In the genomic region with DNA sequence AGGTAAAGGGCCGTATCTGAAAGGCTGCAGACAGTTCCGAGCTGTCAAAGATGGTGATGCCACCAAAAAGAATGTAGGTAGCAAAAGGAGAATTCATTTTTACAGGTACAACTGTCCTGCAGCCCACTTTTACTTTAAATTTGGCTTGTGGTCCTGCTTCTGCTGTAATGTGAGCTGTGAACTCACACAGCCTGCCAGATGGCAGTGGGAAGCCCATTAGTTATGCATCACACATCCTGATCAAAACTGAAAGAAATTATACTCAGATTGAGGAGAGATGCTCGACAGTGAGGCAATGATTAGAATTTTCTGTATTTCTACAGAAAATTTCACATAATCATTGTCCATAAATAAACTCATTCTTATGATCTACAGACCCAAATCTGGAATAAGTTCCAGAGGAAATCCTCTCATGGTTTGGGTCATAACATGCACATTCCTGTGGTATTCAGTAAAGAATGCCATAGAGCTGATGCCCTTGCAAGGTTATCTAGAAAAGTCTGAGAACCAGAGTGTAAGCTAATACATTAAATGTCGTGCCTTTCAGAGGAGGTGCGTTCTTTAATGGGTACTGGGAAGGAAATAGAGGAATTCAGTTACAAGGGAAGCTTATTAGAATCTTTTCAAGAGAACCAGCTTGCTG, we compare ENCODE assay signal across 1 cellular context.
TF ChIP-seq lines count a peak whose summit lies in the region.

No MANE protein-coding gene starts in this region.

TF ChIP-seq in K562, 482 proteins besides CTCF, POLR2A, EP300 and RAD21 (continued from another document):
- TF ChIP-seq, protein P1, sequence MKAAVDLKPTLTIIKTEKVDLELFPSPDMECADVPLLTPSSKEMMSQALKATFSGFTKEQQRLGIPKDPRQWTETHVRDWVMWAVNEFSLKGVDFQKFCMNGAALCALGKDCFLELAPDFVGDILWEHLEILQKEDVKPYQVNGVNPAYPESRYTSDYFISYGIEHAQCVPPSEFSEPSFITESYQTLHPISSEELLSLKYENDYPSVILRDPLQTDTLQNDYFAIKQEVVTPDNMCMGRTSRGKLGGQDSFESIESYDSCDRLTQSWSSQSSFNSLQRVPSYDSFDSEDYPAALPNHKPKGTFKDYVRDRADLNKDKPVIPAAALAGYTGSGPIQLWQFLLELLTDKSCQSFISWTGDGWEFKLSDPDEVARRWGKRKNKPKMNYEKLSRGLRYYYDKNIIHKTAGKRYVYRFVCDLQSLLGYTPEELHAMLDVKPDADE (conservative IDR thresholded peaks at IDR 0.05; ENCODE audit: control insufficient read depth, low read depth, low read length), result no peak
- TF ChIP-seq MAZ (CRISPR knock-in tag; conservative IDR thresholded peaks at IDR 0.05 in 1 of 2, IDR thresholded peaks at IDR 0.05 in 1 of 2), result no peak
- TF ChIP-seq, protein P2, sequence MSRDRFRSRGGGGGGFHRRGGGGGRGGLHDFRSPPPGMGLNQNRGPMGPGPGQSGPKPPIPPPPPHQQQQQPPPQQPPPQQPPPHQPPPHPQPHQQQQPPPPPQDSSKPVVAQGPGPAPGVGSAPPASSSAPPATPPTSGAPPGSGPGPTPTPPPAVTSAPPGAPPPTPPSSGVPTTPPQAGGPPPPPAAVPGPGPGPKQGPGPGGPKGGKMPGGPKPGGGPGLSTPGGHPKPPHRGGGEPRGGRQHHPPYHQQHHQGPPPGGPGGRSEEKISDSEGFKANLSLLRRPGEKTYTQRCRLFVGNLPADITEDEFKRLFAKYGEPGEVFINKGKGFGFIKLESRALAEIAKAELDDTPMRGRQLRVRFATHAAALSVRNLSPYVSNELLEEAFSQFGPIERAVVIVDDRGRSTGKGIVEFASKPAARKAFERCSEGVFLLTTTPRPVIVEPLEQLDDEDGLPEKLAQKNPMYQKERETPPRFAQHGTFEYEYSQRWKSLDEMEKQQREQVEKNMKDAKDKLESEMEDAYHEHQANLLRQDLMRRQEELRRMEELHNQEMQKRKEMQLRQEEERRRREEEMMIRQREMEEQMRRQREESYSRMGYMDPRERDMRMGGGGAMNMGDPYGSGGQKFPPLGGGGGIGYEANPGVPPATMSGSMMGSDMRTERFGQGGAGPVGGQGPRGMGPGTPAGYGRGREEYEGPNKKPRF (IDR thresholded peaks at IDR 0.05; ENCODE audit: low read depth, low read length), result no peak
- no peak for TF ChIP-seq SNRNP70 (optimal IDR thresholded peaks at IDR 0.05; ENCODE audit: low read depth, low read length)
- TF ChIP-seq NUFIP1 (IDR thresholded peaks at IDR 0.05; ENCODE audit: partially characterized antibody), result no peak
- no peak for TF ChIP-seq ZSCAN29 (IDR thresholded peaks at IDR 0.05)
- no peak for TF ChIP-seq COPS2 (conservative IDR thresholded peaks at IDR 0.05)
- TF ChIP-seq, protein P3, sequence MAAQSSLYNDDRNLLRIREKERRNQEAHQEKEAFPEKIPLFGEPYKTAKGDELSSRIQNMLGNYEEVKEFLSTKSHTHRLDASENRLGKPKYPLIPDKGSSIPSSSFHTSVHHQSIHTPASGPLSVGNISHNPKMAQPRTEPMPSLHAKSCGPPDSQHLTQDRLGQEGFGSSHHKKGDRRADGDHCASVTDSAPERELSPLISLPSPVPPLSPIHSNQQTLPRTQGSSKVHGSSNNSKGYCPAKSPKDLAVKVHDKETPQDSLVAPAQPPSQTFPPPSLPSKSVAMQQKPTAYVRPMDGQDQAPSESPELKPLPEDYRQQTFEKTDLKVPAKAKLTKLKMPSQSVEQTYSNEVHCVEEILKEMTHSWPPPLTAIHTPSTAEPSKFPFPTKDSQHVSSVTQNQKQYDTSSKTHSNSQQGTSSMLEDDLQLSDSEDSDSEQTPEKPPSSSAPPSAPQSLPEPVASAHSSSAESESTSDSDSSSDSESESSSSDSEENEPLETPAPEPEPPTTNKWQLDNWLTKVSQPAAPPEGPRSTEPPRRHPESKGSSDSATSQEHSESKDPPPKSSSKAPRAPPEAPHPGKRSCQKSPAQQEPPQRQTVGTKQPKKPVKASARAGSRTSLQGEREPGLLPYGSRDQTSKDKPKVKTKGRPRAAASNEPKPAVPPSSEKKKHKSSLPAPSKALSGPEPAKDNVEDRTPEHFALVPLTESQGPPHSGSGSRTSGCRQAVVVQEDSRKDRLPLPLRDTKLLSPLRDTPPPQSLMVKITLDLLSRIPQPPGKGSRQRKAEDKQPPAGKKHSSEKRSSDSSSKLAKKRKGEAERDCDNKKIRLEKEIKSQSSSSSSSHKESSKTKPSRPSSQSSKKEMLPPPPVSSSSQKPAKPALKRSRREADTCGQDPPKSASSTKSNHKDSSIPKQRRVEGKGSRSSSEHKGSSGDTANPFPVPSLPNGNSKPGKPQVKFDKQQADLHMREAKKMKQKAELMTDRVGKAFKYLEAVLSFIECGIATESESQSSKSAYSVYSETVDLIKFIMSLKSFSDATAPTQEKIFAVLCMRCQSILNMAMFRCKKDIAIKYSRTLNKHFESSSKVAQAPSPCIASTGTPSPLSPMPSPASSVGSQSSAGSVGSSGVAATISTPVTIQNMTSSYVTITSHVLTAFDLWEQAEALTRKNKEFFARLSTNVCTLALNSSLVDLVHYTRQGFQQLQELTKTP (IDR thresholded peaks at IDR 0.05; ENCODE audit: low read depth in 1 of 2, partially characterized antibody in 2 of 2), result no peak
- TF ChIP-seq ETV1 (tag; conservative IDR thresholded peaks at IDR 0.05; ENCODE audit: low read depth), result no peak
- TF ChIP-seq SAFB (IDR thresholded peaks at IDR 0.05; ENCODE audit: borderline replicate concordance, low read depth, low read length), result no peak
- no peak for TF ChIP-seq DPF2 (IDR thresholded peaks at IDR 0.05)
- TF ChIP-seq ESRRB (CRISPR knock-in tag; IDR thresholded peaks at IDR 0.05; ENCODE audit: borderline replicate concordance), result no peak
